In genomic region chr2:73987948-73988700, GRCh38 we compare ENCODE assay signal across 10 cellular contexts. TPM values are rescaled to one million over a fixed set of nuclear protein-coding genes. Genes with fewer than 3 reads are reported as not detected.
DNase-seq lines count a peak whose midpoint lies in the region; ATAC-seq and TF ChIP-seq lines count a peak whose summit lies in the region.
"Had no signal": no experiment of that assay in that cellular context is flagged by ENCODE, and none has a peak within 500 bp of the region (broad histone marks: within the 10 kb centered on the region; RNA-seq: fewer than 3 reads in every experiment).

No MANE protein-coding gene starts in this region.

- H3K27me3 Mint-ChIP-seq in T-helper 1 cell treated with Interleukin-12 subunit alpha and Interleukin-12 subunit beta and Interleukin-4 antibody, amounts not matched to agents 30 μg/mL and 1 μg/mL, for 36 hours (ENCODE audit: low read depth), result peaks cover 9% of the 10 kb centered on the region
- H3K27me3 Mint-ChIP-seq in activated CD4-positive, alpha-beta memory T cell treated with anti-CD3 and anti-CD28 coated beads for 36 hours, result no peaks in the 10 kb centered on the region

- peaks cover 27% of the 10 kb centered on the region for H3K4me1 ChIP-seq in iPS-20b (ENCODE audit: insufficient read depth, low read length)

- POLR2A ChIA-PET in activated CD4-positive, alpha-beta memory T cell treated with anti-CD3 and anti-CD28 coated beads for 36 hours (lab: Charles Lee), result interaction anchor here (1.2 to 3.2 kb wide), 9 partner anchors 9 to 61 kb away, joined by 3 to 15 read pairs (median 4); partner anchors contain the start of gene DGUOK

- H3K27ac ChIP-seq in iPS-20b (ENCODE audit: low read length), result no peak overlapping the region
- H3K27ac ChIP-seq: adrenal gland had no signal

- TF ChIP-seq POLR2A in lower leg skin (IDR thresholded peaks at IDR 0.05), result no peak

- peak overlapping the region; percentile 75 for H3K4me3 Mint-ChIP-seq in T-helper 1 cell treated with Interleukin-12 subunit alpha and Interleukin-12 subunit beta and Interleukin-4 antibody, amounts not matched to agents 30 μg/mL and 1 μg/mL, for 36 hours
- H3K4me3 Mint-ChIP-seq in activated CD4-positive, alpha-beta memory T cell treated with anti-CD3 and anti-CD28 coated beads for 36 hours, result peak overlapping the region; percentile 82
- H3K4me3 Mint-ChIP-seq in stimulated activated effector memory CD8-positive, alpha-beta T cell treated with anti-CD3 and anti-CD28 coated beads, Interleukin-12 subunit alpha, Interleukin-12 subunit beta, amount 100 ng/mL, for 72 hours, result peak overlapping the region; percentile 81

- no peak for DNase-seq in T-helper 1 cell
- DNase-seq in activated CD4-positive, alpha-beta memory T cell treated with anti-CD3 and anti-CD28 coated beads for 36 hours, result no peak
- no peak for DNase-seq in stimulated activated effector memory CD8-positive, alpha-beta T cell treated with anti-CD3 and anti-CD28 coated beads, Interleukin-12 subunit alpha, Interleukin-12 subunit beta, amount 100 ng/mL, for 72 hours (ENCODE audit: low spot score in 2 of 2)
- DNase-seq in NCI-H2171 (lab: John Stamatoyannopoulos, UW), result no peak
- no peak for DNase-seq in lower leg skin (ENCODE audit: low spot score in 2 of 2)
- DNase-seq: ACHN had no signal

- H3K36me3 Mint-ChIP-seq in T-helper 1 cell treated with Interleukin-12 subunit alpha and Interleukin-12 subunit beta and Interleukin-4 antibody, amounts not matched to agents 30 μg/mL and 1 μg/mL, for 36 hours (ENCODE audit: low read depth), result peaks cover 49% of the 10 kb centered on the region
- H3K36me3 Mint-ChIP-seq in activated CD4-positive, alpha-beta memory T cell treated with anti-CD3 and anti-CD28 coated beads for 36 hours, result peaks cover 50% of the 10 kb centered on the region
- peaks cover 75% of the 10 kb centered on the region for H3K36me3 Mint-ChIP-seq in stimulated activated effector memory CD8-positive, alpha-beta T cell treated with anti-CD3 and anti-CD28 coated beads, Interleukin-12 subunit alpha, Interleukin-12 subunit beta, amount 100 ng/mL, for 72 hours

- ATAC-seq in stimulated activated effector memory CD8-positive, alpha-beta T cell treated with anti-CD3 and anti-CD28 coated beads, Interleukin-12 subunit alpha, Interleukin-12 subunit beta, amount 100 ng/mL, for 72 hours, result no peak
- no peak for ATAC-seq in HG03175 (IDR thresholded peaks at IDR 0.05; ENCODE audit: unreplicated experiment)

- H3K4me3 ChIP-seq in iPS-20b (ENCODE audit: low read length) (peak overlapping the region; percentile 75; the same call in 1 of the 2 replicates), lower leg skin (ENCODE audit: low read depth, poor library complexity, severe bottlenecking) (no peak overlapping the region)

- peaks cover 19% of the 10 kb centered on the region; the same call in 1 of the 2 replicates for H3K36me3 ChIP-seq in iPS-20b (ENCODE audit: insufficient read depth, low read depth, low read length)
- H3K36me3 ChIP-seq: adrenal gland had no signal

- intact Hi-C loops in activated CD4-positive, alpha-beta memory T cell treated with anti-CD3 and anti-CD28 coated beads for 36 hours (cut with micrococcal nuclease), result loop anchor here (1.0 to 2.0 kb wide), 6 partner anchors 17 to 157 kb away; no protein-coding TSS in a partner anchor
- intact Hi-C loops in lower leg skin (cut with DNase I; ENCODE audit: low total_unique reads), result loop anchor here (10.0 kb wide), 1 partner anchor 53 kb away; no protein-coding TSS in a partner anchor

- CTCF ChIA-PET in activated CD4-positive, alpha-beta memory T cell treated with anti-CD3 and anti-CD28 coated beads for 36 hours (lab: Charles Lee), result interaction anchor here (0.6 to 3.8 kb wide), 19 partner anchors 9 to 163 kb away, joined by 3 to 32 read pairs (median 4); partner anchors contain the start of genes BOLA3 and STAMBP

- peaks cover 20% of the 10 kb centered on the region for H3K9me3 Mint-ChIP-seq in T-helper 1 cell treated with Interleukin-12 subunit alpha and Interleukin-12 subunit beta and Interleukin-4 antibody, amounts not matched to agents 30 μg/mL and 1 μg/mL, for 36 hours
- H3K9me3 Mint-ChIP-seq in activated CD4-positive, alpha-beta memory T cell treated with anti-CD3 and anti-CD28 coated beads for 36 hours, result peaks cover 15% of the 10 kb centered on the region
- H3K9me3 Mint-ChIP-seq in stimulated activated effector memory CD8-positive, alpha-beta T cell treated with anti-CD3 and anti-CD28 coated beads, Interleukin-12 subunit alpha, Interleukin-12 subunit beta, amount 100 ng/mL, for 72 hours, result peaks cover 5% of the 10 kb centered on the region

- H3K4me1 Mint-ChIP-seq in T-helper 1 cell treated with Interleukin-12 subunit alpha and Interleukin-12 subunit beta and Interleukin-4 antibody, amounts not matched to agents 30 μg/mL and 1 μg/mL, for 36 hours (ENCODE audit: low read depth), result peaks cover 44% of the 10 kb centered on the region
- peaks cover 63% of the 10 kb centered on the region for H3K4me1 Mint-ChIP-seq in activated CD4-positive, alpha-beta memory T cell treated with anti-CD3 and anti-CD28 coated beads for 36 hours (ENCODE audit: low read depth)
- H3K4me1 Mint-ChIP-seq in stimulated activated effector memory CD8-positive, alpha-beta T cell treated with anti-CD3 and anti-CD28 coated beads, Interleukin-12 subunit alpha, Interleukin-12 subunit beta, amount 100 ng/mL, for 72 hours, result peaks cover 70% of the 10 kb centered on the region

- 50 to 55% methylated on average over 9 to 10 of the region's 10 CpGs for WGBS in lower leg skin, 2 donors

- H3K27ac Mint-ChIP-seq in T-helper 1 cell treated with Interleukin-12 subunit alpha and Interleukin-12 subunit beta and Interleukin-4 antibody, amounts not matched to agents 30 μg/mL and 1 μg/mL, for 36 hours, result no peak overlapping the region
- no peak overlapping the region for H3K27ac Mint-ChIP-seq in activated CD4-positive, alpha-beta memory T cell treated with anti-CD3 and anti-CD28 coated beads for 36 hours
- peak overlapping the region; percentile 89 for H3K27ac Mint-ChIP-seq in stimulated activated effector memory CD8-positive, alpha-beta T cell treated with anti-CD3 and anti-CD28 coated beads, Interleukin-12 subunit alpha, Interleukin-12 subunit beta, amount 100 ng/mL, for 72 hours

- H3K9me3 ChIP-seq in iPS-20b (ENCODE audit: insufficient read depth, low read depth, low read length), result no peaks in the 10 kb centered on the region
- H3K9me3 ChIP-seq: adrenal gland had no signal

- H3K9ac ChIP-seq in iPS-20b (ENCODE audit: low read depth, low read length), result peak overlapping the region; percentile 31; the same call in 1 of the 2 replicates

- peaks cover 19% of the 10 kb centered on the region for H3K27me3 ChIP-seq in iPS-20b (ENCODE audit: insufficient read depth, low read length)
- H3K27me3 ChIP-seq: adrenal gland had no signal

- no peak for TF ChIP-seq CTCF in lower leg skin (IDR thresholded peaks at IDR 0.05)

RNA-seq across cellular contexts. Expression of gene TET3, which starts 3.4 kb away (rescaled TPM):
- 10 to 100 TPM; 10.5 to 11.8 TPM for total RNA-seq in activated CD4-positive, alpha-beta memory T cell treated with anti-CD3 and anti-CD28 coated beads for 36 hours
- total RNA-seq in lower leg skin, result 10 to 100 TPM; 52.8 to 54.8 (median 54.1) TPM

Comparison
In these comparisons a context has a peak if more than half of its experiments do, and no peak if none do; other contexts are left out.
1. RNA of gene TET3, which starts 3.4 kb away (total RNA-seq): 52.8 to 54.8 TPM in lower leg skin; 10.5 to 11.8 TPM in activated CD4-positive, alpha-beta memory T cell treated with anti-CD3 and anti-CD28 coated beads for 36 hours; every median in the first group is over 4 times any median in the second.
2. Peak in every context shown above with its lines, with median percentiles within 50 percentile points of each other: H3K4me3 Mint-ChIP-seq.